Comparison of ENCODE assay signal across 9 cellular contexts in the genomic region with DNA sequence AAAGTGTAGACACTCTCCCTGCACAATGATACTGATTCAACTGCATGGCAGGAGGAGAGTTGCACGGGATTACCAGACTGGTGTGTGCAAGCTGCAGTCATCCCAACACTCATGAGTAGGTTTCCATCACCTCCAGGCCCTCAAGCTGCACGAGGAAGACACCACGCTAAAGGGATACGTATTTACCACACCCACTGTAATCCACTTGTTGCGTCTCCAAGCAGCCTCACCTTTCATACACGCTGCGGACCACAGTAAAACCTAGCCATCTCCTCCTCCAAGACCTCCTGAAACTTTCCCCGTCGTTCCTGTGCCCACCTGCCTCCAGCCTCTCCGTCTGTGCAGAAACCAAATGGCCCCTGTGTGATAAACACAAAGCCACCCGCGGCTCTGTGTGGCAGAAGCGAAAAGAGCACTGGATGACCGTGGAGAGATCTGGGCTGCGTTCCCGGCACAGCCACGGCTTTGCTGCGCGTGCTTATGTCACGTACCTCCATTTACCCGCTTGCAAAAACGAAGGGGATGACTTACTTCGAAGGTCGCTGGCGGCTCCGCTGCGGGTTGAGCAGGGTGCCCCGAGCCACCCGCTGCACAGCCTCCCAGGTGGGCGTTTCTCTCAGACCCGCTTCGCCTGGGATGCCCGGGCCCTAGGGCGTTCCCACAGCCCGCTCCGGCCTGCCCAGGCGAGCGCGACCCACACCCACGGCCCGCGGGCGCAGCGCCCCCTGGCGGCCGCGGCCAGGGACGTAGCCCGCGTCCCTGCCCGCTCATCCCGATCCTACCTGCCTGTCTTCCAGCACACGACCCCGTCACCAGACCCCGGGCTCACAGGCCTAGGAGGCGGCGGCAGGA. TPM values are rescaled to one million over a fixed set of nuclear protein-coding genes. Genes with fewer than 3 reads are reported as not detected.
DNase-seq lines count a peak whose midpoint lies in the region; ATAC-seq and TF ChIP-seq lines count a peak whose summit lies in the region.
"Had no signal": no experiment of that assay in that cellular context is flagged by ENCODE, and none has a peak within 500 bp of the region (broad histone marks: within the 10 kb centered on the region; RNA-seq: fewer than 3 reads in every experiment).

No MANE protein-coding gene starts in this region.

- WGBS in stomach, 5 donors = 6 to 30% (median 15%) methylated on average over 29 to 57 of the region's 57 CpGs

- H3K36me3 Mint-ChIP-seq in activated T-cell treated with anti-CD3 and anti-CD28 coated beads, Interleukin-2, amount 50 U/mL, for 24 hours (ENCODE audit: low read depth) = peaks cover 26% of the 10 kb centered on the region
- no peaks in the 10 kb centered on the region for H3K36me3 Mint-ChIP-seq in natural killer cell treated with Interleukin-12 subunit alpha and Interleukin-12 subunit beta and Interleukin-15 and Interleukin-18, amount 100 ng/mL, for 72 hours

- H3K27ac Mint-ChIP-seq in activated T-cell treated with anti-CD3 and anti-CD28 coated beads, Interleukin-2, amount 50 U/mL, for 24 hours = peak overlapping the region; percentile 95
- peak overlapping the region; percentile 86 to 97 for H3K27ac Mint-ChIP-seq in natural killer cell treated with Interleukin-12 subunit alpha and Interleukin-12 subunit beta and Interleukin-15 and Interleukin-18, amount 100 ng/mL, for 72 hours

- peak overlapping the region; percentile 98 for H3K4me3 ChIP-seq in fibroblast of mammary gland (ENCODE audit: control insufficient read depth, low read depth, low read length)
- H3K4me3 ChIP-seq in stomach = peak overlapping the region; percentile 92 to 100 (median 99)

- intact Hi-C loops in stomach (cut with DNase I; ENCODE audit: low total_unique reads) = loop anchor here (5.0 kb wide), 1 partner anchor 120 kb away; no protein-coding TSS in a partner anchor

- H3K9me3 ChIP-seq in stomach = no peaks in the 10 kb centered on the region

- TF ChIP-seq EP300 in stomach (IDR thresholded peaks at IDR 0.05) = no peak

- peaks cover 21 to 38% (median 30%) of the 10 kb centered on the region in 4 donors for H3K4me1 ChIP-seq in stomach

- no peak for TF ChIP-seq POLR2A in stomach (IDR thresholded peaks at IDR 0.05)

- H3K27me3 Mint-ChIP-seq in activated T-cell treated with anti-CD3 and anti-CD28 coated beads, Interleukin-2, amount 50 U/mL, for 24 hours = peaks cover 17% of the 10 kb centered on the region
- H3K27me3 Mint-ChIP-seq in natural killer cell treated with Interleukin-12 subunit alpha and Interleukin-12 subunit beta and Interleukin-15 and Interleukin-18, amount 100 ng/mL, for 72 hours = peaks cover 7 to 15% of the 10 kb centered on the region in 2 donors

- TF ChIP-seq CTCF in fibroblast of mammary gland (conservative IDR thresholded peaks at IDR 0.05; ENCODE audit: control insufficient read depth, insufficient read depth, low read depth, low read length) = no peak
- peak in 4 of 7 experiments; percentile 88 to 99 (median 96) for TF ChIP-seq CTCF in stomach (IDR thresholded peaks at IDR 0.05)

- H3K27me3 ChIP-seq in stomach = no peaks in the 10 kb centered on the region

- DNase-seq in CMK (ENCODE audit: low read depth) = peak; percentile 32
- peak; percentile 83 for DNase-seq in NCI-H82 (lab: John Stamatoyannopoulos, UW)
- peak; percentile 78 for DNase-seq in activated T-cell treated with anti-CD3 and anti-CD28 coated beads, Interleukin-2, amount 50 U/mL, for 24 hours
- peak; percentile 51 for DNase-seq in fibroblast of mammary gland (ENCODE audit: low read depth)
- DNase-seq in natural killer cell treated with Interleukin-12 subunit alpha and Interleukin-12 subunit beta and Interleukin-15 and Interleukin-18, amount 100 ng/mL, for 72 hours (ENCODE audit: low spot score) = peak; percentile 69
- DNase-seq in stomach = peak; percentile 74

- ATAC-seq in GM19351 (IDR thresholded peaks at IDR 0.05; ENCODE audit: unreplicated experiment) (peak; percentile 76), HG03439 (IDR thresholded peaks at IDR 0.05; ENCODE audit: unreplicated experiment) (peak; percentile 55)
- peak; percentile 86 to 91 for ATAC-seq in natural killer cell treated with Interleukin-12 subunit alpha and Interleukin-12 subunit beta and Interleukin-15 and Interleukin-18, amount 100 ng/mL, for 72 hours

- H3K4me3 Mint-ChIP-seq in activated T-cell treated with anti-CD3 and anti-CD28 coated beads, Interleukin-2, amount 50 U/mL, for 24 hours = peak overlapping the region; percentile 99
- H3K4me3 Mint-ChIP-seq in natural killer cell treated with Interleukin-12 subunit alpha and Interleukin-12 subunit beta and Interleukin-15 and Interleukin-18, amount 100 ng/mL, for 72 hours = peak overlapping the region; percentile 100

- peak overlapping the region; percentile 82 to 89 (median 83) for H3K27ac ChIP-seq in stomach

- H3K4me1 Mint-ChIP-seq in activated T-cell treated with anti-CD3 and anti-CD28 coated beads, Interleukin-2, amount 50 U/mL, for 24 hours (ENCODE audit: low read depth) = peaks cover 28% of the 10 kb centered on the region
- H3K4me1 Mint-ChIP-seq in natural killer cell treated with Interleukin-12 subunit alpha and Interleukin-12 subunit beta and Interleukin-15 and Interleukin-18, amount 100 ng/mL, for 72 hours (ENCODE audit: low read depth in 2 of 2) = peaks cover 22 to 28% of the 10 kb centered on the region in 2 donors

- peaks cover 11 to 22% (median 15%) of the 10 kb centered on the region in 4 donors for H3K36me3 ChIP-seq in stomach

- H3K9me3 Mint-ChIP-seq in activated T-cell treated with anti-CD3 and anti-CD28 coated beads, Interleukin-2, amount 50 U/mL, for 24 hours = no peaks in the 10 kb centered on the region
- no peaks in the 10 kb centered on the region for H3K9me3 Mint-ChIP-seq in natural killer cell treated with Interleukin-12 subunit alpha and Interleukin-12 subunit beta and Interleukin-15 and Interleukin-18, amount 100 ng/mL, for 72 hours

RNA-seq across cellular contexts. Expression of gene ABCC5, which starts 0.6 kb away (rescaled TPM):
- 10 to 100 TPM; 16.3 to 33.6 TPM for total RNA-seq in natural killer cell treated with Interleukin-12 subunit alpha and Interleukin-12 subunit beta and Interleukin-15 and Interleukin-18, amount 100 ng/mL, for 72 hours
- 100 to 1,000 TPM in 3 of 5 donors, 10 to 100 TPM in 2; 62.6 to 241 (median 122) TPM for total RNA-seq in stomach
- 10 to 100 TPM; 16.6 to 54.1 (median 19.7) TPM for polyA plus RNA-seq in stomach

RNA-seq across cellular contexts. Expression of gene HTR3D, which starts 14.5 kb away (rescaled TPM):
- total RNA-seq in natural killer cell treated with Interleukin-12 subunit alpha and Interleukin-12 subunit beta and Interleukin-15 and Interleukin-18, amount 100 ng/mL, for 72 hours = not detected
- not detected for total RNA-seq in stomach
- polyA plus RNA-seq in stomach = not detected
- total RNA-seq: glomerular endothelial cell had no signal

RNA-seq across cellular contexts. Expression of gene HTR3C, which starts 35.8 kb away (rescaled TPM):
- not detected for total RNA-seq in natural killer cell treated with Interleukin-12 subunit alpha and Interleukin-12 subunit beta and Interleukin-15 and Interleukin-18, amount 100 ng/mL, for 72 hours
- not detected for total RNA-seq in stomach
- polyA plus RNA-seq in stomach = not detected
- total RNA-seq: glomerular endothelial cell had no signal

Comparison
In these comparisons a context has a peak if more than half of its experiments do, and no peak if none do; other contexts are left out.
1. Peak in every context shown above with its lines: DNase-seq, ATAC-seq, H3K4me3 ChIP-seq and H3K27ac ChIP-seq.
2. DNase-seq: peak in every context shown above with its lines; median percentile 83 in NCI-H82; 78 in activated T-cell treated with anti-CD3 and anti-CD28 coated beads, Interleukin-2, amount 50 U/mL, for 24 hours; 74 in stomach; 69 in natural killer cell treated with Interleukin-12 subunit alpha and Interleukin-12 subunit beta and Interleukin-15 and Interleukin-18, amount 100 ng/mL, for 72 hours; 51 in fibroblast of mammary gland; 32 in CMK.